ENCODE assay signal across 1 cellular context in the genomic region with DNA sequence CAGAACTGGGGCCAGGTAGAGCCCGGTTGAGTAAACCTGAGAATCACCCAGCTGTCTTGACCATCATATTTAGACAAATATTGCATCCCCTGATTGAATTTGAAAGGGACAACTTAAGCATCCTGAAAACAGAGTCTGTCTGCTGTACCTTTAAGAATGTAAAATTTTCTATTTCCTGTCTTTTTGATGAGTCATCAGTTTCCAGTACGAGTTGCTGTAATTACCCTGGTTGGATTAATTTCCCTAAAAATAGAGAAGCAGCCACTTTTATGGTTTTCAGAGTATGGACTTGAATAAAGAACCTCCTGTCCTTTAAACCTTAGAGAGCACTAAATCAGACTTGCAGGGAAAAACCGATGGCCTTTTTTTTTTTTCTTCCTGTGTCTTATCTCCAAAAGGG.
TF ChIP-seq lines count a peak whose summit lies in the region.

No MANE protein-coding gene starts in this region.

TF ChIP-seq in WTC11, 78 proteins besides CTCF, POLR2A, EP300 and RAD21 (continued from another document):
- TF ChIP-seq, protein P1, sequence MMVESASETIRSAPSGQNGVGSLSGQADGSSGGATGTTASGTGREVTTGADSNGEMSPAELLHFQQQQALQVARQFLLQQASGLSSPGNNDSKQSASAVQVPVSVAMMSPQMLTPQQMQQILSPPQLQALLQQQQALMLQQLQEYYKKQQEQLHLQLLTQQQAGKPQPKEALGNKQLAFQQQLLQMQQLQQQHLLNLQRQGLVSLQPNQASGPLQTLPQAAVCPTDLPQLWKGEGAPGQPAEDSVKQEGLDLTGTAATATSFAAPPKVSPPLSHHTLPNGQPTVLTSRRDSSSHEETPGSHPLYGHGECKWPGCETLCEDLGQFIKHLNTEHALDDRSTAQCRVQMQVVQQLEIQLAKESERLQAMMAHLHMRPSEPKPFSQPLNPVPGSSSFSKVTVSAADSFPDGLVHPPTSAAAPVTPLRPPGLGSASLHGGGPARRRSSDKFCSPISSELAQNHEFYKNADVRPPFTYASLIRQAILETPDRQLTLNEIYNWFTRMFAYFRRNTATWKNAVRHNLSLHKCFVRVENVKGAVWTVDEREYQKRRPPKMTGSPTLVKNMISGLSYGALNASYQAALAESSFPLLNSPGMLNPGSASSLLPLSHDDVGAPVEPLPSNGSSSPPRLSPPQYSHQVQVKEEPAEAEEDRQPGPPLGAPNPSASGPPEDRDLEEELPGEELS (CRISPR knock-in tag; IDR thresholded peaks at IDR 0.05), result no peak
